Comparison of ENCODE assay signal across 8 cellular contexts in genomic region chr18:69400976-69401474, GRCh38. TPM values are rescaled to one million over a fixed set of nuclear protein-coding genes. Genes with fewer than 3 reads are reported as not detected.
DNase-seq lines count a peak whose midpoint lies in the region; ATAC-seq and TF ChIP-seq lines count a peak whose summit lies in the region.

No MANE protein-coding gene starts in this region.

- TF ChIP-seq RAD21 in IMR-90 (IDR thresholded peaks at IDR 0.05; ENCODE audit: low read length) = no peak

- H3K9me1 ChIP-seq in IMR-90 (ENCODE audit: insufficient read depth, low read length) = no peaks in the 10 kb centered on the region

- H3K27ac ChIP-seq in IMR-90 (ENCODE audit: insufficient read depth, low read length) = peak overlapping the region; percentile 15; the same call in 1 of the 2 replicates
- no peak overlapping the region for H3K27ac ChIP-seq in duodenal mucosa (ENCODE audit: low read depth, low read length)
- H3K27ac ChIP-seq in mesenchymal stem cell (ENCODE audit: low read length, poor library complexity, severe bottlenecking) = no peak overlapping the region

- 2% methylated on average over 22 of the region's 65 CpGs; no CpG with 5 or more reads in 1 of the 2 experiments for WGBS in IMR-90 (ENCODE audit: extremely low coverage in 2 of 2, insufficient read length in 1 of 2), 2 experiments
- WGBS in mesenchymal stem cell = under 1% methylated on average over 51 of the region's 65 CpGs

- H3K9ac ChIP-seq in IMR-90 (ENCODE audit: low read depth, low read length) (no peak overlapping the region), duodenal mucosa (ENCODE audit: low read depth in 1 of 2, low read length in 2 of 2) (no peak overlapping the region), mesenchymal stem cell (ENCODE audit: low read length) (peak overlapping the region; percentile 45)

- ATAC-seq in IMR-90 (ENCODE audit: low read depth) (peak; percentile 56), GM21515 (IDR thresholded peaks at IDR 0.05; ENCODE audit: unreplicated experiment) (no peak), HG03045 (IDR thresholded peaks at IDR 0.05; ENCODE audit: unreplicated experiment) (no peak)

- H3K14ac ChIP-seq in IMR-90 (replicated peaks; ENCODE audit: low read depth, low read length) = no peak overlapping the region
- H3K14ac ChIP-seq in mesenchymal stem cell (ENCODE audit: low read length in 2 of 2) = no peak overlapping the region

- H2AFZ ChIP-seq in IMR-90 (replicated peaks; ENCODE audit: low read length, poor library complexity) (peak overlapping the region; percentile 90), mesenchymal stem cell (ENCODE audit: low read depth, low read length) (peak overlapping the region; percentile 20)

- H3K36me3 ChIP-seq in IMR-90 (ENCODE audit: control insufficient read depth, insufficient read depth, low read length) (no peaks in the 10 kb centered on the region), duodenal mucosa (ENCODE audit: control insufficient read depth in 1 of 2, insufficient read depth in 2 of 2, low read length in 2 of 2) (no peaks in the 10 kb centered on the region), mesenchymal stem cell (ENCODE audit: control insufficient read depth in 1 of 2, insufficient read depth in 2 of 2, low read depth in 1 of 2, low read length in 2 of 2) (no peaks in the 10 kb centered on the region)

- H3K23ac ChIP-seq in IMR-90 (ENCODE audit: low read depth, low read length) = no peak overlapping the region; the same call in 1 of the 2 replicates
- H3K23ac ChIP-seq in mesenchymal stem cell (ENCODE audit: low read length in 2 of 2) = no peak overlapping the region

- intact Hi-C loops in IMR-90 (cut with micrococcal nuclease) = loop anchor here (2.0 to 5.0 kb wide), 3 partner anchors 554 to 686 kb away; no protein-coding TSS in a partner anchor

- TF ChIP-seq POLR2A in IMR-90 (IDR thresholded peaks at IDR 0.05; ENCODE audit: low read depth, low read length) = no peak

- peak overlapping the region; percentile 91 for H3K4me2 ChIP-seq in IMR-90 (ENCODE audit: low read depth, low read length)
- peak overlapping the region; percentile 83 for H3K4me2 ChIP-seq in mesenchymal stem cell (ENCODE audit: low read length, poor library complexity, severe bottlenecking)

- dilution Hi-C loops in IMR-90 (cut with HindIII; ENCODE audit: low sequenced_read_pairs, unreplicated experiment) = no loop called here

- H3K27me3 ChIP-seq in IMR-90 (ENCODE audit: control insufficient read depth, insufficient read depth, low read length) (peaks cover 10% of the 10 kb centered on the region), duodenal mucosa (ENCODE audit: control insufficient read depth in 1 of 2, insufficient read depth in 2 of 2, low read length in 2 of 2) (peaks cover 21 to 31% of the 10 kb centered on the region in 2 donors), mesenchymal stem cell (ENCODE audit: control insufficient read depth in 1 of 2, insufficient read depth in 1 of 2, low read length in 2 of 2) (peaks cover 16 to 25% of the 10 kb centered on the region in 2 experiments)

- H3K79me1 ChIP-seq in IMR-90 (ENCODE audit: low read depth in 1 of 2, low read length in 2 of 2) (peaks cover 0 to 8% of the 10 kb centered on the region in 2 experiments; a peak in 1 of 4 replicates), mesenchymal stem cell (replicated peaks; ENCODE audit: low read length, poor library complexity, severe bottlenecking) (no peaks in the 10 kb centered on the region)

- H2BK15ac ChIP-seq in IMR-90 (ENCODE audit: low read depth, low read length) = no peak overlapping the region
- H2BK15ac ChIP-seq in mesenchymal stem cell (ENCODE audit: low read depth, poor library complexity, severe bottlenecking) = peak overlapping the region; percentile 46

- H3K18ac ChIP-seq in IMR-90 (ENCODE audit: low read depth, low read length) = no peak overlapping the region
- H3K18ac ChIP-seq in mesenchymal stem cell (ENCODE audit: low read depth in 1 of 2, low read length in 2 of 2) = peak overlapping the region in 1 of 2 experiments; percentile 26

- peak overlapping the region; percentile 42 for H3K4me3 ChIP-seq in IMR-90 (ENCODE audit: insufficient read depth, low read depth, low read length)
- peak overlapping the region; percentile 50 for H3K4me3 ChIP-seq in duodenal mucosa (ENCODE audit: low read depth in 1 of 2, low read length in 2 of 2)
- peak overlapping the region; percentile 67 to 76 for H3K4me3 ChIP-seq in mesenchymal stem cell (ENCODE audit: insufficient read depth in 1 of 2, low read depth in 1 of 2, low read length in 2 of 2)

- H2BK120ac ChIP-seq in IMR-90 (ENCODE audit: low read depth, low read length) (no peak overlapping the region), mesenchymal stem cell (ENCODE audit: low read depth, low read length) (peak overlapping the region; percentile 55)

- H3K4me1 ChIP-seq in IMR-90 (ENCODE audit: control insufficient read depth, insufficient read depth, low read length) = no peaks in the 10 kb centered on the region
- no peaks in the 10 kb centered on the region for H3K4me1 ChIP-seq in duodenal mucosa (ENCODE audit: control insufficient read depth in 1 of 2, insufficient read depth in 2 of 2, low read length in 2 of 2)
- H3K4me1 ChIP-seq in mesenchymal stem cell (ENCODE audit: control insufficient read depth, insufficient read depth, low read depth, low read length) = peaks cover 16% of the 10 kb centered on the region

- H2AK9ac ChIP-seq in IMR-90 (replicated peaks; ENCODE audit: low read depth, low read length, poor library complexity) = no peak overlapping the region

- no peak overlapping the region; a peak in 1 of 4 replicates for H4K8ac ChIP-seq in IMR-90 (ENCODE audit: low read depth in 2 of 2, low read length in 2 of 2)
- H4K8ac ChIP-seq in mesenchymal stem cell (ENCODE audit: low read length) = peak overlapping the region; percentile 59

- no TSS peak for BruUV-seq in IMR-90 (replicated peaks; lab: Mats Ljungman, UMichigan)

- CTCF ChIA-PET in IMR-90 (lab: Yijun Ruan, JAX) = no interaction called here

- DNase-seq in AG20443 (ENCODE audit: low spot score) (peak; percentile 64), IMR-90 (peak; percentile 16), mesenchymal stem cell (peak; percentile 35), SHP77 treated with DMSO at 0.1 percent for 48 hours (lab: John Stamatoyannopoulos, UW) (no peak)
- no peak for DNase-seq in effector CD4-positive, alpha-beta T cell

- H4K91ac ChIP-seq in IMR-90 (ENCODE audit: insufficient read depth, low read depth, low read length) (no peak overlapping the region), mesenchymal stem cell (ENCODE audit: low read length) (no peak overlapping the region)

- H2BK12ac ChIP-seq in mesenchymal stem cell (ENCODE audit: low read length in 2 of 2) = no peak overlapping the region

- H3K4ac ChIP-seq in IMR-90 (ENCODE audit: low read depth, low read length) (no peak overlapping the region), mesenchymal stem cell (ENCODE audit: low read depth in 1 of 2, low read length in 2 of 2) (no peak overlapping the region)

- H4K20me1 ChIP-seq in IMR-90 (ENCODE audit: insufficient read depth, low read length) = no peaks in the 10 kb centered on the region

- no peak overlapping the region for H4K5ac ChIP-seq in IMR-90 (ENCODE audit: low read depth, low read length)

- TF ChIP-seq CTCF in IMR-90 (conservative IDR thresholded peaks at IDR 0.05; ENCODE audit: low read depth, low read length) = no peak

- H2BK20ac ChIP-seq in IMR-90 (ENCODE audit: low read depth, low read length) = no peak overlapping the region

- H2AK5ac ChIP-seq in IMR-90 (ENCODE audit: low read depth, low read length) = no peak overlapping the region
- no peak overlapping the region for H2AK5ac ChIP-seq in mesenchymal stem cell (ENCODE audit: low read length, severe bottlenecking)

- in situ Hi-C loops in IMR-90 (cut with MboI; ENCODE audit: low sequenced_read_pairs) = no loop called here

- H3K9me3 ChIP-seq in IMR-90 (ENCODE audit: control insufficient read depth, insufficient read depth, low read length) (no peaks in the 10 kb centered on the region), duodenal mucosa (ENCODE audit: control insufficient read depth in 1 of 2, low read length in 2 of 2) (no peaks in the 10 kb centered on the region), mesenchymal stem cell (ENCODE audit: control insufficient read depth, low read length) (no peaks in the 10 kb centered on the region)

- no peak overlapping the region for H2BK5ac ChIP-seq in IMR-90 (ENCODE audit: low read depth, low read length, poor library complexity, severe bottlenecking)
- H2BK5ac ChIP-seq in mesenchymal stem cell (ENCODE audit: low read depth, low read length, poor library complexity, severe bottlenecking) = no peak overlapping the region

- POLR2A ChIA-PET in IMR-90 (lab: Charles Lee; ENCODE audit: unreplicated experiment) = no interaction called here

- no peak overlapping the region for H3K56ac ChIP-seq in IMR-90 (ENCODE audit: extremely low read depth, insufficient read depth, low read length)

TF ChIP-seq in IMR-90, 13 proteins besides CTCF, POLR2A, EP300 and RAD21 (continues in another document):
- TF ChIP-seq MAFK (IDR thresholded peaks at IDR 0.05; ENCODE audit: low read depth, low read length) (no peak), NFE2L2 (IDR thresholded peaks at IDR 0.05; ENCODE audit: low read depth, low read length) (no peak), SMC3 (IDR thresholded peaks at IDR 0.05; ENCODE audit: low read depth, low read length) (no peak), CEBPB (IDR thresholded peaks at IDR 0.05; ENCODE audit: low read depth, low read length) (no peak), CHD1 (IDR thresholded peaks at IDR 0.05; ENCODE audit: low read depth, low read length) (no peak), MAZ (IDR thresholded peaks at IDR 0.05; ENCODE audit: borderline replicate concordance, low read depth, low read length) (no peak), BHLHE40 (IDR thresholded peaks at IDR 0.05; ENCODE audit: low read depth, low read length) (no peak), RFX5 (IDR thresholded peaks at IDR 0.05; ENCODE audit: low read depth, low read length) (no peak), RCOR1 (IDR thresholded peaks at IDR 0.05; ENCODE audit: insufficient replicate concordance, low read length) (no peak)
- TF ChIP-seq, protein P1, sequence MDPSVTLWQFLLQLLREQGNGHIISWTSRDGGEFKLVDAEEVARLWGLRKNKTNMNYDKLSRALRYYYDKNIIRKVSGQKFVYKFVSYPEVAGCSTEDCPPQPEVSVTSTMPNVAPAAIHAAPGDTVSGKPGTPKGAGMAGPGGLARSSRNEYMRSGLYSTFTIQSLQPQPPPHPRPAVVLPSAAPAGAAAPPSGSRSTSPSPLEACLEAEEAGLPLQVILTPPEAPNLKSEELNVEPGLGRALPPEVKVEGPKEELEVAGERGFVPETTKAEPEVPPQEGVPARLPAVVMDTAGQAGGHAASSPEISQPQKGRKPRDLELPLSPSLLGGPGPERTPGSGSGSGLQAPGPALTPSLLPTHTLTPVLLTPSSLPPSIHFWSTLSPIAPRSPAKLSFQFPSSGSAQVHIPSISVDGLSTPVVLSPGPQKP (IDR thresholded peaks at IDR 0.05; ENCODE audit: borderline replicate concordance, low read depth, low read length) = no peak

RNA-seq across cellular contexts. Expression of gene DOK6, which starts 0.3 kb away (rescaled TPM):
- total RNA-seq in IMR-90 (2012; rRNA removed) = 2.7 and 3.9 TPM in 2 replicates
- polyA plus RNA-seq in IMR-90 (2012; rRNA removed) = 1.6 and 1.9 TPM in 2 replicates
- 0.25 and 0.90 TPM in 2 replicates for polyA plus RNA-seq in IMR-90 (2012; cell fraction: cytosol; rRNA removed)
- 0.07 and 1.2 TPM in 2 replicates for polyA plus RNA-seq in IMR-90 (2012; cell fraction: nucleus; rRNA removed; ENCODE audit: low replicate concordance)
- polyA plus RNA-seq in mesenchymal stem cell (2013, experiment 1 of 2) = 0.40 TPM
- 0.42 TPM for polyA plus RNA-seq in mesenchymal stem cell (2013, experiment 2 of 2)

Comparison
In these comparisons a context has a peak if more than half of its experiments do, and no peak if none do; other contexts are left out.
1. DNase-seq: peak in AG20443 (single experiment), IMR-90 (single experiment) and mesenchymal stem cell (single experiment); none in effector CD4-positive, alpha-beta T cell (single experiment) and SHP77 treated with DMSO at 0.1 percent for 48 hours (single experiment).
2. Peak in every context shown above with its lines, with median percentiles within 50 percentile points of each other: H3K4me3 ChIP-seq.